Comparison of ENCODE assay signal across 29 cellular contexts in the genomic region with DNA sequence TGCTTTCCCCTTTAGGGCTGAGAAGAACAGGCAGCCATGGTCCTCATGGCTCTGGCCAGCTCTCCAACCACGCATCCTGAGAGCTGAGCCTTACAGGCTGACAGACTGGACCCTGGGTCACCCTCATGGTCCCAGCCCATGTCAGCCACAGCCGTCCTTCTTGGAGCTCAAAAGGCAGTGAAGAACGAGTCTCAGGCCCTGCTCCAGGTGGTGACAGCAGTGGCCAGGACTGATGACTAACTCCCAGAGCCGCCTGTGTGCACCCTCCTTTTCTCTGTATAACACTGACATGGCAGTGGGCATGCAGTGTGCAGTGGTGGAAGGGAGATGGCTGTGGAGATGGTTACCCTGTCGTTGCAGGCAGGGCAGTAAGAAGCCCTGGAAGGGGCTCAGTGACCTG. TPM values are rescaled to one million over a fixed set of nuclear protein-coding genes. Genes with fewer than 3 reads are reported as not detected.
"Had no signal": no experiment of that assay in that cellular context is flagged by ENCODE, and none has a peak within 500 bp of the region (broad histone marks: within the 10 kb centered on the region; RNA-seq: fewer than 3 reads in every experiment).

No MANE protein-coding gene starts in this region.

- H3K36me3 ChIP-seq: adrenal gland, MG63, Peyer's patch, SJSA1 had no signal

- DNase-seq: activated B cell treated with CpG ODN at 0.5 μM for 24 hours; activated CD4-positive, alpha-beta T cell treated with anti-CD3 and anti-CD28 coated beads, Interleukin-2, amount 50 U/mL, for 4 hours; activated CD4-positive, CD25-positive, alpha-beta regulatory T cell treated with anti-CD3 and anti-CD28 coated beads, Interleukin-2, amount 50 U/mL, for 72 hours; activated gamma-delta T cell treated with Interleukin-2 at 50 U/mL for 16 hours; activated T-cell treated with anti-CD3 and anti-CD28 coated beads for 4 hours; activated T-cell treated with anti-CD3 and anti-CD28 coated beads, Interleukin-2, amount 50 U/mL, for 4 hours; central memory CD4-positive, alpha-beta T cell; KG1; NCI-H1048; NCI-H1436; NCI-H1694; NCI-H1930; NCI-H345; NCI-H524 treated with DMSO at 0.1 percent for 48 hours; SHP77 treated with DMSO at 0.1 percent for 48 hours; T-helper 9 cell had no signal

- H3K27ac Mint-ChIP-seq: activated B cell treated with CpG ODN at 0.5 μM for 24 hours; activated CD8-positive, alpha-beta T cell treated with anti-CD3 and anti-CD28 coated beads for 36 hours; activated naive CD4-positive, alpha-beta T cell treated with anti-CD3 and anti-CD28 coated beads for 36 hours; activated naive CD4-positive, alpha-beta T cell treated with anti-CD3 and anti-CD28 coated beads, Interleukin-2, amount 50 U/mL, for 72 hours; activated T-helper 1 cell treated with anti-CD3 and anti-CD28 coated beads, Interleukin-12 subunit alpha, Interleukin-12 subunit beta, Interleukin-2, Interleukin-4 antibody, amounts not matched to agents 30 ng/mL and 10 ng/mL and 1 ng/mL, durations not matched to agents 14 hours and 24 hours and 36 hours had no signal

- H3K9me3 ChIP-seq: adrenal gland, body of pancreas, MG63, Peyer's patch, SJSA1 had no signal

- FAIRE-seq: astrocyte, bronchial epithelial cell had no signal

- H3K9me3 Mint-ChIP-seq: activated B cell treated with CpG ODN at 0.5 μM for 24 hours; activated CD8-positive, alpha-beta T cell treated with anti-CD3 and anti-CD28 coated beads for 36 hours; activated naive CD4-positive, alpha-beta T cell treated with anti-CD3 and anti-CD28 coated beads for 36 hours; activated naive CD4-positive, alpha-beta T cell treated with anti-CD3 and anti-CD28 coated beads, Interleukin-2, amount 50 U/mL, for 72 hours; activated T-cell treated with anti-CD3 and anti-CD28 coated beads, Interleukin-2, amount 50 U/mL, for 4 hours; activated T-helper 1 cell treated with anti-CD3 and anti-CD28 coated beads, Interleukin-12 subunit alpha, Interleukin-12 subunit beta, Interleukin-2, Interleukin-4 antibody, amounts not matched to agents 30 ng/mL and 10 ng/mL and 1 ng/mL, durations not matched to agents 14 hours and 24 hours and 36 hours had no signal

- H3K4me3 ChIP-seq: adrenal gland, body of pancreas, MG63, Peyer's patch, SJSA1 had no signal

- H3K27ac ChIP-seq: adrenal gland, body of pancreas, Peyer's patch, SJSA1, VCaP had no signal

- H3K36me3 Mint-ChIP-seq: activated naive CD4-positive, alpha-beta T cell treated with anti-CD3 and anti-CD28 coated beads, Interleukin-2, amount 50 U/mL, for 72 hours had no signal

- ATAC-seq: body of pancreas had no signal

- H3K4me1 ChIP-seq: adrenal gland, Peyer's patch, SJSA1 had no signal

- H3K4me3 Mint-ChIP-seq: activated B cell treated with CpG ODN at 0.5 μM for 24 hours; activated CD8-positive, alpha-beta T cell treated with anti-CD3 and anti-CD28 coated beads for 36 hours; activated naive CD4-positive, alpha-beta T cell treated with anti-CD3 and anti-CD28 coated beads for 36 hours; activated T-cell treated with anti-CD3 and anti-CD28 coated beads, Interleukin-2, amount 50 U/mL, for 4 hours; activated T-helper 1 cell treated with anti-CD3 and anti-CD28 coated beads, Interleukin-12 subunit alpha, Interleukin-12 subunit beta, Interleukin-2, Interleukin-4 antibody, amounts not matched to agents 30 ng/mL and 10 ng/mL and 1 ng/mL, durations not matched to agents 14 hours and 24 hours and 36 hours had no signal

- H3K27me3 ChIP-seq: body of pancreas, MG63, Peyer's patch, SJSA1 had no signal

RNA-seq across cellular contexts. Expression of gene DUSP9, which starts 10.3 kb away (rescaled TPM):
- total RNA-seq: activated B cell treated with CpG ODN at 0.5 μM for 24 hours, body of pancreas, Peyer's patch had no signal
- polyA plus RNA-seq: adrenal gland had no signal

RNA-seq across cellular contexts. Expression of gene PNCK, which starts 36.9 kb away (rescaled TPM):
- total RNA-seq: activated B cell treated with CpG ODN at 0.5 μM for 24 hours; activated CD8-positive, alpha-beta memory T cell treated with anti-CD3 and anti-CD28 coated beads for 36 hours; activated T-helper 1 cell treated with anti-CD3 and anti-CD28 coated beads, Interleukin-12 subunit alpha, Interleukin-12 subunit beta, Interleukin-2, Interleukin-4 antibody, amounts not matched to agents 30 ng/mL and 10 ng/mL and 1 ng/mL, durations not matched to agents 14 hours and 24 hours and 36 hours; body of pancreas; SJSA1 had no signal
